1 cellular context compared by ENCODE assay signal in the genomic region with DNA sequence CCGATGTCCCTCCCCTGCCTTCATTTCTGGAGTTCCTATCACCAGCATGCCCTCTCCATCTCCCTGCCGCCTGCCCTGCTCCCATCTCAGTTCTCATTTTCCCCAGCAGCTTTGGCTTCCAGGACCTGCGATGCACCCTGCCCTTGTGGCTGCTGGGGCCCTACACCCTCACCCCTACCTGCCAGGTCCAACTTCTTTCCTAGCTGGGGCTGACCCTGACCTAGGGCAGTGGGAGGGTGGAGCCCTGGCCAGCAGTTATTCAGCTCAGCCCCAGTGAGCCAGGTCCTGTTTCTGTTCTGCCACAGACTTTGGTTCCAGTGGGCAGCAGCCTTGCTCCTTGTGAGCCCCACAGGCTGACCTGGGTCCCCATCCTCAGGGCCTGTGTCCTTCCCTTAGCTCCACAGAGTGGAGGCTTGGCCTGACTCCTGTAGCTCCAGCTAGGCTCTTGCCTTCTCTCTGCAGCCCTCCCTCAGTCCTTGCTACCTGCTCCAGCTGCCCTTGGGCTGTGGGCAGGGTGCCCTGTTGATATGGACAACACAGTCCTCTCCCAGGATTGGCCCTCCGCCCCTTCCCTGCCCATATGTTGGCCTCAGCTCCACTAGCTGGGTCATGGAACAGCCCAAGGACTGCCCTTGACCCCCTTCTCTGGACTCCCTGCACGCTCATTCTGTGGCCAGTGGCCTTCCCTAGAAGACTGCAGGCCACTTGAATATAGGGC.
TF ChIP-seq lines count a peak whose summit lies in the region.

No MANE protein-coding gene starts in this region.

TF ChIP-seq in HepG2, 621 proteins besides CTCF, POLR2A, EP300 and RAD21 (continued from another document):
- TF ChIP-seq, protein P1, sequence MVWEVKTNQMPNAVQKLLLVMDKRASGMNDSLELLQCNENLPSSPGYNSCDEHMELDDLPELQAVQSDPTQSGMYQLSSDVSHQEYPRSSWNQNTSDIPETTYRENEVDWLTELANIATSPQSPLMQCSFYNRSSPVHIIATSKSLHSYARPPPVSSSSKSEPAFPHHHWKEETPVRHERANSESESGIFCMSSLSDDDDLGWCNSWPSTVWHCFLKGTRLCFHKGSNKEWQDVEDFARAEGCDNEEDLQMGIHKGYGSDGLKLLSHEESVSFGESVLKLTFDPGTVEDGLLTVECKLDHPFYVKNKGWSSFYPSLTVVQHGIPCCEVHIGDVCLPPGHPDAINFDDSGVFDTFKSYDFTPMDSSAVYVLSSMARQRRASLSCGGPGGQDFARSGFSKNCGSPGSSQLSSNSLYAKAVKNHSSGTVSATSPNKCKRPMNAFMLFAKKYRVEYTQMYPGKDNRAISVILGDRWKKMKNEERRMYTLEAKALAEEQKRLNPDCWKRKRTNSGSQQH (CRISPR knock-in tag; IDR thresholded peaks at IDR 0.05; ENCODE audit: low read depth) = no peak
- TF ChIP-seq ZSCAN20 (CRISPR knock-in tag; IDR thresholded peaks at IDR 0.05; ENCODE audit: borderline replicate concordance) (no peak), ZNF224 (CRISPR knock-in tag; IDR thresholded peaks at IDR 0.05) (no peak), ZFP37 (CRISPR knock-in tag; IDR thresholded peaks at IDR 0.05; ENCODE audit: borderline replicate concordance) (no peak), TAF15 (IDR thresholded peaks at IDR 0.05; ENCODE audit: low read depth, low read length, poor library complexity, severe bottlenecking) (no peak), ZNF331 (CRISPR knock-in tag; IDR thresholded peaks at IDR 0.05) (no peak), ZNF251 (CRISPR knock-in tag; IDR thresholded peaks at IDR 0.05) (no peak), SNAPC2 (CRISPR knock-in tag; IDR thresholded peaks at IDR 0.05) (no peak), MTA1 (CRISPR knock-in tag; IDR thresholded peaks at IDR 0.05; ENCODE audit: borderline replicate concordance) (no peak), SIN3A (IDR thresholded peaks at IDR 0.05; ENCODE audit: borderline replicate concordance, low read depth, low read length) (no peak), ZNF441 (CRISPR knock-in tag; IDR thresholded peaks at IDR 0.05; ENCODE audit: borderline replicate concordance) (no peak)
- TF ChIP-seq, protein P2, sequence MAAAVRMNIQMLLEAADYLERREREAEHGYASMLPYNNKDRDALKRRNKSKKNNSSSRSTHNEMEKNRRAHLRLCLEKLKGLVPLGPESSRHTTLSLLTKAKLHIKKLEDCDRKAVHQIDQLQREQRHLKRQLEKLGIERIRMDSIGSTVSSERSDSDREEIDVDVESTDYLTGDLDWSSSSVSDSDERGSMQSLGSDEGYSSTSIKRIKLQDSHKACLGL (CRISPR knock-in tag; IDR thresholded peaks at IDR 0.05) = no peak
- TF ChIP-seq, protein P3, sequence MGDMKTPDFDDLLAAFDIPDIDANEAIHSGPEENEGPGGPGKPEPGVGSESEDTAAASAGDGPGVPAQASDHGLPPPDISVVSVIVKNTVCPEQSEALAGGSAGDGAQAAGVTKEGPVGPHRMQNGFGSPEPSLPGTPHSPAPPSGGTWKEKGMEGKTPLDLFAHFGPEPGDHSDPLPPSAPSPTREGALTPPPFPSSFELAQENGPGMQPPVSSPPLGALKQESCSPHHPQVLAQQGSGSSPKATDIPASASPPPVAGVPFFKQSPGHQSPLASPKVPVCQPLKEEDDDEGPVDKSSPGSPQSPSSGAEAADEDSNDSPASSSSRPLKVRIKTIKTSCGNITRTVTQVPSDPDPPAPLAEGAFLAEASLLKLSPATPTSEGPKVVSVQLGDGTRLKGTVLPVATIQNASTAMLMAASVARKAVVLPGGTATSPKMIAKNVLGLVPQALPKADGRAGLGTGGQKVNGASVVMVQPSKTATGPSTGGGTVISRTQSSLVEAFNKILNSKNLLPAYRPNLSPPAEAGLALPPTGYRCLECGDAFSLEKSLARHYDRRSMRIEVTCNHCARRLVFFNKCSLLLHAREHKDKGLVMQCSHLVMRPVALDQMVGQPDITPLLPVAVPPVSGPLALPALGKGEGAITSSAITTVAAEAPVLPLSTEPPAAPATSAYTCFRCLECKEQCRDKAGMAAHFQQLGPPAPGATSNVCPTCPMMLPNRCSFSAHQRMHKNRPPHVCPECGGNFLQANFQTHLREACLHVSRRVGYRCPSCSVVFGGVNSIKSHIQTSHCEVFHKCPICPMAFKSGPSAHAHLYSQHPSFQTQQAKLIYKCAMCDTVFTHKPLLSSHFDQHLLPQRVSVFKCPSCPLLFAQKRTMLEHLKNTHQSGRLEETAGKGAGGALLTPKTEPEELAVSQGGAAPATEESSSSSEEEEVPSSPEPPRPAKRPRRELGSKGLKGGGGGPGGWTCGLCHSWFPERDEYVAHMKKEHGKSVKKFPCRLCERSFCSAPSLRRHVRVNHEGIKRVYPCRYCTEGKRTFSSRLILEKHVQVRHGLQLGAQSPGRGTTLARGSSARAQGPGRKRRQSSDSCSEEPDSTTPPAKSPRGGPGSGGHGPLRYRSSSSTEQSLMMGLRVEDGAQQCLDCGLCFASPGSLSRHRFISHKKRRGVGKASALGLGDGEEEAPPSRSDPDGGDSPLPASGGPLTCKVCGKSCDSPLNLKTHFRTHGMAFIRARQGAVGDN (CRISPR knock-in tag; IDR thresholded peaks at IDR 0.05) = peak; percentile 40
- TF ChIP-seq, protein P4, sequence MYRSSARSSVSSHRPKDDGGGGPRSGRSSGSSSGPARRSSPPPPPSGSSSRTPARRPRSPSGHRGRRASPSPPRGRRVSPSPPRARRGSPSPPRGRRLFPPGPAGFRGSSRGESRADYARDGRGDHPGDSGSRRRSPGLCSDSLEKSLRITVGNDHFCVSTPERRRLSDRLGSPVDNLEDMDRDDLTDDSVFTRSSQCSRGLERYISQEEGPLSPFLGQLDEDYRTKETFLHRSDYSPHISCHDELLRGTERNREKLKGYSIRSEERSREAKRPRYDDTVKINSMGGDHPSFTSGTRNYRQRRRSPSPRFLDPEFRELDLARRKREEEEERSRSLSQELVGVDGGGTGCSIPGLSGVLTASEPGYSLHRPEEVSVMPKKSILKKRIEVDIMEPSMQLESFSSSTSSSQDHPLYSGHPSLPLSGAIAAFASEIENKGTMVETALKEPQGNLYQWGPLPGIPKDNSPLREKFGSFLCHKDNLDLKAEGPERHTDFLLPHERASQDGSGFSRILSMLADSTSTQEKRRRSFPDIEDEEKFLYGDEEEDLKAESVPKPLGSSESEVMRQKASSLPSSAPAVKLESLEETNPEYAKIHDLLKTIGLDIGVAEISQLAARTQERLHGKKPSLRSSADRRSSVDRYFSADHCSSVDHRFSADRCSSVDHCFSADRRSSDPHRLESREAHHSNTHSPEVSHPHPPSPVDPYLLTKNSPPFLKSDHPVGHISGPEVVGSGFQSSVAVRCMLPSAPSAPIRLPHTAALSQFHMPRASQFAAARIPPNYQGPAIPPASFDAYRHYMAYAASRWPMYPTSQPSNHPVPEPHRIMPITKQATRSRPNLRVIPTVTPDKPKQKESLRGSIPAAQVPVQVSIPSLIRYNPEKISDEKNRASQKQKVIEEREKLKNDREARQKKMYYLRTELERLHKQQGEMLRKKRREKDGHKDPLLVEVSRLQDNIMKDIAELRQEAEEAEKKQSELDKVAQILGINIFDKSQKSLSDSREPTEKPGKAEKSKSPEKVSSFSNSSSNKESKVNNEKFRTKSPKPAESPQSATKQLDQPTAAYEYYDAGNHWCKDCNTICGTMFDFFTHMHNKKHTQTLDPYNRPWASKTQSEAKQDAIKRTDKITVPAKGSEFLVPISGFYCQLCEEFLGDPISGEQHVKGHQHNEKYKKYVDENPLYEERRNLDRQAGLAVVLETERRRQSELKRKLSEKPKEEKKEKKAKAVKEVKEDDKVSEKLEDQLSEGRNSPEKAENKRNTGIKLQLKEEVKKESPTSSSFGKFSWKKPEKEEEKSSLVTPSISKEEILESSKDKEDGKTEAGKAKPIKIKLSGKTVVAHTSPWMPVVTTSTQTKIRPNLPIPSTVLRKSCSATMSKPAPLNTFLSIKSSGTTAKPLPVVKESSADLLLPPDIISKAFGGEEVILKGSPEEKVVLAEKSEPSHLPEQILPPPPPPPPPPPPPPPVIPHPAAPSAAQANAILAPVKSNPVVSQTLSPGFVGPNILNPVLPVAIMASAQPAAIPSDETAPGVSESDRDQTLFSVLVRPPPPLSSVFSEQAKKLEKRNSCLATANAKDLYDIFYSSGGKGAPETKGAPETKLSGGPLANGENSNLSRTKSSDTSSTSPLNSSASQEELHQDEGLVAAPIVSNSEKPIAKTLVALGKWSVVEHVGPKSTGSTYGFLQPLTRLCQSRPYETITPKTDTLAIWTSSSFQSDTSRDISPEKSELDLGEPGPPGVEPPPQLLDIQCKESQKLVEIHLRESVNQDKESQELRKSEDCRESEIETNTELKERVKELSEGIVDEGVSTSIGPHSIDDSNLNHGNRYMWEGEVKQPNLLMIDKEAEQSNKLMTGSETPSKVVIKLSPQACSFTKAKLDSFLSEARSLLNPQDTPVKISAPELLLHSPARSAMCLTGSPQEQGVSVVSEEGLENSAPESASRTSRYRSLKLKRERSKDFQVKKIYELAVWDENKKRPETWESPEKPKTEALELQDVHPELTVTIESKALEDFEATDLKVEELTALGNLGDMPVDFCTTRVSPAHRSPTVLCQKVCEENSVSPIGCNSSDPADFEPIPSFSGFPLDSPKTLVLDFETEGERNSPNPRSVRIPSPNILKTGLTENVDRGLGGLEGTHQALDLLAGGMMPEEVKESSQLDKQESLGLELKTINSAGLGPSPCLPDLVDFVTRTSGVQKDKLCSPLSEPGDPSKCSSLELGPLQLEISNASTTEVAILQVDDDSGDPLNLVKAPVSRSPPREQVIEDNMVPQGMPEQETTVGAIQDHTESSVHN (CRISPR knock-in tag; IDR thresholded peaks at IDR 0.05) = no peak
